17 cellular contexts compared by ENCODE assay signal in genomic region chr20:61297981-61298380, GRCh38. TPM values are rescaled to one million over a fixed set of nuclear protein-coding genes. Genes with fewer than 3 reads are reported as not detected.
DNase-seq lines count a peak whose midpoint lies in the region; ATAC-seq and TF ChIP-seq lines count a peak whose summit lies in the region.
"Had no signal": no experiment of that assay in that cellular context is flagged by ENCODE, and none has a peak within 500 bp of the region (broad histone marks: within the 10 kb centered on the region; RNA-seq: fewer than 3 reads in every experiment).

No MANE protein-coding gene starts in this region.

- no peak overlapping the region for H3K23ac ChIP-seq in mesenchymal stem cell (ENCODE audit: low read length in 2 of 2)

- H2BK15ac ChIP-seq in mesenchymal stem cell (ENCODE audit: low read depth, poor library complexity, severe bottlenecking), result no peak overlapping the region

- DNase-seq in COLO829 (ENCODE audit: low spot score) (peak; percentile 51), MG63 (peak; percentile 98), astrocyte of the spinal cord (ENCODE audit: low read depth, low spot score) (peak; percentile 90), mesenchymal stem cell (peak; percentile 18), NCI-H526 (lab: John Stamatoyannopoulos, UW) (no peak), transverse colon (no peak)
- no peak for DNase-seq in activated naive CD4-positive, alpha-beta T cell (lab: John Stamatoyannopoulos, UW)
- DNase-seq: activated CD8-positive, alpha-beta T cell treated with anti-CD3 and anti-CD28 coated beads, Interleukin-2, amount 10 ng/mL, durations not matched to agents 7 days and 5 days; esophagus squamous epithelium; left lung; NCI-H1694; NCI-H446; uterus had no signal

- H3K4ac ChIP-seq in mesenchymal stem cell (ENCODE audit: low read depth in 1 of 2, low read length in 2 of 2), result no peak overlapping the region

- no peak overlapping the region for H4K8ac ChIP-seq in mesenchymal stem cell (ENCODE audit: low read length)

- intact Hi-C loops in transverse colon (cut with DNase I; ENCODE audit: low total_unique reads), result no loop called here

- H2BK12ac ChIP-seq in mesenchymal stem cell (ENCODE audit: low read length in 2 of 2), result no peak overlapping the region

- peaks cover 16% of the 10 kb centered on the region for H3K4me1 ChIP-seq in mesenchymal stem cell (ENCODE audit: control insufficient read depth, insufficient read depth, low read depth, low read length)
- peaks cover 0 to 6% (median 0%) of the 10 kb centered on the region in 4 donors for H3K4me1 ChIP-seq in transverse colon
- H3K4me1 ChIP-seq: esophagus squamous epithelium, left lung, uterus had no signal

- no peak overlapping the region for H3K14ac ChIP-seq in mesenchymal stem cell (ENCODE audit: low read length in 2 of 2)

- H3K27ac ChIP-seq in mesenchymal stem cell (ENCODE audit: low read length, poor library complexity, severe bottlenecking), result no peak overlapping the region
- H3K27ac ChIP-seq in transverse colon, result no peak overlapping the region
- H3K27ac ChIP-seq: esophagus squamous epithelium, left lung, uterus, VCaP had no signal

- H3K9me3 ChIP-seq in MG63 (no peaks in the 10 kb centered on the region), mesenchymal stem cell (ENCODE audit: control insufficient read depth, low read length) (no peaks in the 10 kb centered on the region), transverse colon (no peaks in the 10 kb centered on the region)
- H3K9me3 ChIP-seq: esophagus squamous epithelium, uterus had no signal

- TF ChIP-seq EP300 in transverse colon (IDR thresholded peaks at IDR 0.05; ENCODE audit: low read depth), result no peak

- H3K79me1 ChIP-seq in mesenchymal stem cell (replicated peaks; ENCODE audit: low read length, poor library complexity, severe bottlenecking), result peaks cover 19% of the 10 kb centered on the region

- H3K9ac ChIP-seq in mesenchymal stem cell (ENCODE audit: low read length), result no peak overlapping the region

- H2BK5ac ChIP-seq in mesenchymal stem cell (ENCODE audit: low read depth, low read length, poor library complexity, severe bottlenecking), result no peak overlapping the region

- no peak for TF ChIP-seq CTCF in astrocyte of the spinal cord (IDR thresholded peaks at IDR 0.05; ENCODE audit: low read depth, low read length)
- no peak for TF ChIP-seq CTCF in transverse colon (IDR thresholded peaks at IDR 0.05)

- no peak overlapping the region for H2AFZ ChIP-seq in mesenchymal stem cell (ENCODE audit: low read depth, low read length)

- no peaks in the 10 kb centered on the region for H3K27me3 ChIP-seq in MG63
- H3K27me3 ChIP-seq in mesenchymal stem cell (ENCODE audit: control insufficient read depth in 1 of 2, insufficient read depth in 1 of 2, low read length in 2 of 2), result no peaks in the 10 kb centered on the region
- no peaks in the 10 kb centered on the region for H3K27me3 ChIP-seq in transverse colon
- H3K27me3 ChIP-seq: uterus had no signal

- H2BK120ac ChIP-seq in mesenchymal stem cell (ENCODE audit: low read depth, low read length), result no peak overlapping the region

- no peak overlapping the region for H3K18ac ChIP-seq in mesenchymal stem cell (ENCODE audit: low read depth in 1 of 2, low read length in 2 of 2)

- in situ Hi-C loops in astrocyte of the spinal cord (cut with HindIII; ENCODE audit: low sequenced_read_pairs) (no loop called here), transverse colon (cut with MboI; ENCODE audit: low pct_ligation_motif_present in 1 of 4, low pct_unique_long_range_greater_than_20kb in 1 of 4, low sequenced_read_pairs in 3 of 4) (no loop called here)

- H3K36me3 ChIP-seq in MG63 (no peaks in the 10 kb centered on the region), mesenchymal stem cell (ENCODE audit: control insufficient read depth in 1 of 2, insufficient read depth in 2 of 2, low read depth in 1 of 2, low read length in 2 of 2) (no peaks in the 10 kb centered on the region), transverse colon (no peaks in the 10 kb centered on the region)
- H3K36me3 ChIP-seq: esophagus squamous epithelium, left lung, uterus had no signal

- no peak overlapping the region for H2AK5ac ChIP-seq in mesenchymal stem cell (ENCODE audit: low read length, severe bottlenecking)

- no peak for ATAC-seq in GM19395 (IDR thresholded peaks at IDR 0.05; ENCODE audit: unreplicated experiment)
- ATAC-seq: activated CD8-positive, alpha-beta T cell treated with anti-CD3 and anti-CD28 coated beads, Interleukin-2, amount 10 ng/mL, durations not matched to agents 7 days and 5 days; left lung had no signal

- H3K4me3 ChIP-seq in MG63 (no peak overlapping the region), astrocyte of the spinal cord (ENCODE audit: low read depth, low read length) (no peak overlapping the region), mesenchymal stem cell (ENCODE audit: insufficient read depth in 1 of 2, low read depth in 1 of 2, low read length in 2 of 2) (no peak overlapping the region), transverse colon (no peak overlapping the region)
- H3K4me3 ChIP-seq: esophagus squamous epithelium, left lung, uterus had no signal

- TF ChIP-seq POLR2A in transverse colon (IDR thresholded peaks at IDR 0.05), result no peak

- H4K91ac ChIP-seq in mesenchymal stem cell (ENCODE audit: low read length), result no peak overlapping the region

- H3K4me2 ChIP-seq in mesenchymal stem cell (ENCODE audit: low read length, poor library complexity, severe bottlenecking), result no peak overlapping the region

- 86% methylated on average over 15 of the region's 17 CpGs for WGBS in mesenchymal stem cell
- 76% methylated on average over 17 of the region's 17 CpGs; no CpG with 5 or more reads in 1 of the 2 donors for WGBS in transverse colon (ENCODE audit: low coverage in 1 of 2), 2 donors

RNA-seq across cellular contexts. Expression of gene CDH4, which starts 45.9 kb away (rescaled TPM):
- not detected in 2 replicates for total RNA-seq in MG63 (2014; rRNA removed; shearing (Covaris generic); ENCODE audit: low replicate concordance)
- polyA plus RNA-seq in mesenchymal stem cell (2013, experiment 1 of 2), result 11.5 TPM
- 11.1 TPM for polyA plus RNA-seq in mesenchymal stem cell (2013, experiment 2 of 2)
- not detected for total RNA-seq in transverse colon
- total RNA-seq: HT-29, OCI-LY7 had no signal

Comparison
In these comparisons a context has a peak if more than half of its experiments do, and no peak if none do; other contexts are left out.
1. DNase-seq: peak in COLO829 (single experiment), MG63 (single experiment), astrocyte of the spinal cord (single experiment) and mesenchymal stem cell (single experiment); none in NCI-H526 (0 of 2), transverse colon (single experiment) and activated naive CD4-positive, alpha-beta T cell (0 of 4).